11 cellular contexts compared by ENCODE assay signal in the genomic region with DNA sequence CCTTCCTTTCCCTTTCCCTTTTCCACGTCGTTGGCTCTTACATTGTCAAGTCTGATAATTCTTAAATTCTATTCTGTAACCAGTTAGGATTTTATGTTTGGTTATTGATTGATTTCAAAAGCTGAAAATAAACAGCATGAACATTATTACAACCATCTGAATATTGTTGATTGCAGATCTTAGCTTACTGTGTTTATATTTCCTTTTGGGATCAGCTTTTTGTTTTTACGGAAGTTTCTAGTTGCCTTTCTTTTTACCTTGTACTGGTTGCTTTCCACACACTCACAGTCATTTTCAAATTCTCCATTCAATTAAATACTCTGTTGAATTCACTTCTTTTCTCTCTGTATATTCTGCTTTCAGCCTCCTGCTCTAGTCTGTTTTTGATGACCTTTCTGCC. TPM values are rescaled to one million over a fixed set of nuclear protein-coding genes. Genes with fewer than 3 reads are reported as not detected.
"Had no signal": no experiment of that assay in that cellular context is flagged by ENCODE, and none has a peak within 500 bp of the region (broad histone marks: within the 10 kb centered on the region; RNA-seq: fewer than 3 reads in every experiment).

No MANE protein-coding gene starts in this region.

- H3K9me3 Mint-ChIP-seq: GM23338 had no signal

- H3K9me3 ChIP-seq: HAP-1 had no signal

- H3K27ac ChIP-seq: GM23248 had no signal

- H2AFZ ChIP-seq: GM23248, GM23338 had no signal

- H3K9ac ChIP-seq: GM23248 had no signal

- H3K4me3 ChIP-seq: GM23248, GM23338, HAP-1 had no signal

- H3K36me3 ChIP-seq: HAP-1 had no signal

- H3K4me2 ChIP-seq: GM23338 had no signal

- H3K4me1 ChIP-seq: HAP-1 had no signal

- H3K4me1 Mint-ChIP-seq: GM23338, H9 had no signal

- FAIRE-seq: H1, H54 had no signal

- ATAC-seq: GM23338, HCT116 had no signal

- H3K4me3 Mint-ChIP-seq: GM23338, H9, HFFc6 had no signal

- H3K27ac Mint-ChIP-seq: GM23338, HFFc6 had no signal

- DNase-seq: GM23248, GOT3, H7, H9, HCEC 1CT, HFFc6 had no signal

RNA-seq across cellular contexts. Expression of a gene that starts 47.3 kb away (rescaled TPM):
- total RNA-seq: H9 had no signal
